16 cellular contexts compared by ENCODE assay signal in the genomic region with DNA sequence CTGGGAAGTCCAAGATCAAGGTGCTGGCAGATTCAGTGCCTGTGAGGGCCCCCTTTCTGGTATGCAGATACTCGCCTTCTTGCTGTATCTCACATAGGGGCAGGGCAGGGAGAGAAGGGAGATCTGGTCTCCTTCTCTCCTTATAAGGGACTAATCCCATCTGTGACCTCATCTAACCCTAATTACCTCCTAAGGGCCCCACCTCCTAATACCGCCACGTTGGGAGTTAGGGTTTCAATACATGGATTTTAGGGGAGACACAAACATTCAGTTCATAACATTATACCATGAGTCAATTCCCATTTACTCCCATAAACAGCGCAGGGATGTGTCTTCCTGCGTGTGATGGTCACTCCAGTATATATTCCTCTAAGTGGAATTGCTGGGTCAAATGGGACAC.
"Had no signal": no experiment of that assay in that cellular context is flagged by ENCODE, and none has a peak within 500 bp of the region (broad histone marks: within the 10 kb centered on the region; RNA-seq: fewer than 3 reads in every experiment).

No MANE protein-coding gene starts in this region.

- H3K4me3 ChIP-seq: coronary artery, heart left ventricle, mucosa of descending colon, suprapubic skin, transverse colon had no signal

- DNase-seq: effector CD4-positive, alpha-beta T cell; endodermal cell; heart left ventricle; hippocampal formation; islet precursor cell; mammary epithelial cell; mucosa of descending colon; naive thymus-derived CD8-positive, alpha-beta T cell; posterior cingulate gyrus; small intestine; stimulated activated CD4-positive, alpha-beta T cell treated with anti-CD3 and anti-CD28 coated beads, Interleukin-12 subunit alpha, Interleukin-12 subunit beta, amount 100 ng/mL, for 4 hours; stimulated activated naive CD4-positive, alpha-beta T cell; transverse colon had no signal

- H3K36me3 Mint-ChIP-seq: naive thymus-derived CD8-positive, alpha-beta T cell had no signal

- H3K27ac Mint-ChIP-seq: endodermal cell had no signal

- H3K36me3 ChIP-seq: suprapubic skin, transverse colon had no signal

- H3K9me3 Mint-ChIP-seq: endodermal cell; naive thymus-derived CD8-positive, alpha-beta T cell had no signal

- H3K9me3 ChIP-seq: heart left ventricle, mucosa of descending colon, suprapubic skin, transverse colon had no signal

- H3K4me1 Mint-ChIP-seq: naive thymus-derived CD8-positive, alpha-beta T cell had no signal

- H3K27ac ChIP-seq: suprapubic skin had no signal

- H3K4me3 Mint-ChIP-seq: endodermal cell; naive thymus-derived CD8-positive, alpha-beta T cell had no signal

- ATAC-seq: heart left ventricle; left lobe of liver; mucosa of descending colon; naive thymus-derived CD8-positive, alpha-beta T cell had no signal

- H3K27me3 ChIP-seq: heart left ventricle, suprapubic skin, transverse colon had no signal
